ENCODE assay signal across 15 cellular contexts in the genomic region with DNA sequence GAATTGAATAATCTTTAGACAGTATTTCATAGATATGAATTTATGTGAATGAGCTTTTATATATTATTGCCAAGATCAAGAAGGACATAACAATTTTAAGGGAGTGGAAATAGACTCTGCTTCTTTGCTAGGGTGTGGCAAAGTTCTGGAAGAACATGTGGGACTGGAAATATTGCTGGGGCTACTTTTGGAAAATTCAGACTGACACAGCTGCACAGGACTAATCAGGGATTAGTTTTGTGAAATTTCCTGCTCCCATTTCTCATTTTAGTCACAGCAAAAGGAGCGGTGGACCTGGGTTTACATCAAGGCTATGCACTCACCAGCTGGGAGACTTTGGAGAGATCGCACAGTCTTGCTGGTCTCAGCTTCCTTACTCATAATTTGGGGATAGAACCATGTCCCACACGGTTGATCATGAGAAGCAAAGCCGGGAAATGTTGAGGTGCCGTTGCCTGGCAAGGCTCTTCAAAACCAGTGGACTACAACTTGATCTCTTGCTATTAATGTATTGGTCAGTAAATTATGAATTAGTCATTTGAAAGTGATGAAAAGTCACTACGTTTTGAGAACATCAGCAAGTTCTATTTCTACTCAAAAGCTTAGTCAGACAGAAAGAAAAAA. TPM values are rescaled to one million over a fixed set of nuclear protein-coding genes. Genes with fewer than 3 reads are reported as not detected.
DNase-seq lines count a peak whose midpoint lies in the region; ATAC-seq and TF ChIP-seq lines count a peak whose summit lies in the region.
"Had no signal": no experiment of that assay in that cellular context is flagged by ENCODE, and none has a peak within 500 bp of the region (broad histone marks: within the 10 kb centered on the region; RNA-seq: fewer than 3 reads in every experiment).

No MANE protein-coding gene starts in this region.

- no peak overlapping the region for H3K9ac ChIP-seq in HCT116 (ENCODE audit: low read length)
- H3K9ac ChIP-seq: KMS-11 had no signal

- WGBS in esophagus muscularis mucosa = 84% methylated on average over 6 of the region's 6 CpGs
- WGBS in sigmoid colon, 2 donors = 83 to 86% methylated on average over 6 of the region's 6 CpGs

- TF ChIP-seq RAD21 in HCT116 (IDR thresholded peaks at IDR 0.05; ENCODE audit: low read depth) = no peak

- TF ChIP-seq EP300 in esophagus muscularis mucosa (IDR thresholded peaks at IDR 0.05) = no peak
- TF ChIP-seq EP300 in sigmoid colon (IDR thresholded peaks at IDR 0.05) = no peak

- H3K4me3 ChIP-seq in ACC112 (ENCODE audit: low read depth, low read length) (peak overlapping the region; percentile 36; the same call in 1 of the 2 replicates), HCT116 (replicated peaks in 1 of 2; ENCODE audit: low read depth in 1 of 2, low read length in 2 of 2) (no peak overlapping the region), esophagus muscularis mucosa (no peak overlapping the region), sigmoid colon (no peak overlapping the region), Caco-2 (ENCODE audit: low read depth, low read length) (no peak overlapping the region)
- no peak overlapping the region for H3K4me3 ChIP-seq in effector memory CD4-positive, alpha-beta T cell (ENCODE audit: insufficient read depth, low read depth, low read length, poor library complexity, severe bottlenecking)
- H3K4me3 ChIP-seq: lung, Peyer's patch had no signal

- RAD21 ChIA-PET in HCT116 (lab: Charles Lee; ENCODE audit: low non-redundant PET in 1 of 2, low total read pairs in 2 of 2, uncharacterized antibody in 2 of 2, unreplicated experiment in 2 of 2) = no interaction called here

- H3K4me1 ChIP-seq in ACC112 (ENCODE audit: control insufficient read depth, insufficient read depth, low read length, unreplicated experiment) = peaks cover 38% of the 10 kb centered on the region
- peaks cover 15 to 26% of the 10 kb centered on the region in 2 experiments for H3K4me1 ChIP-seq in HCT116 (ENCODE audit: control insufficient read depth in 1 of 2, insufficient read depth in 2 of 2, low read length in 2 of 2)
- peaks cover 27 to 34% (median 31%) of the 10 kb centered on the region in 4 donors for H3K4me1 ChIP-seq in esophagus muscularis mucosa
- peaks cover 0 to 26% (median 22%) of the 10 kb centered on the region in 4 donors for H3K4me1 ChIP-seq in sigmoid colon
- peaks cover 20% of the 10 kb centered on the region for H3K4me1 ChIP-seq in Caco-2
- peaks cover 8% of the 10 kb centered on the region for H3K4me1 ChIP-seq in effector memory CD4-positive, alpha-beta T cell (ENCODE audit: control insufficient read depth, insufficient read depth, low read length, poor library complexity, severe bottlenecking)

- BruUV-seq in HCT116 (replicated peaks; lab: Mats Ljungman, UMichigan) (no TSS peak), Caco-2 (replicated peaks; lab: Mats Ljungman, UMichigan) (no TSS peak)

- peaks cover 19% of the 10 kb centered on the region for H3K4me1 Mint-ChIP-seq in Caco-2 (ENCODE audit: low read depth, unreplicated experiment)

- no peaks in the 10 kb centered on the region for H3K36me3 Mint-ChIP-seq in Caco-2 (ENCODE audit: insufficient read depth, unreplicated experiment)

- CTCF ChIA-PET in HCT116 (lab: Charles Lee) = no interaction called here
- CTCF ChIA-PET in Caco-2 (lab: Charles Lee) = no interaction called here

- H3K27ac Mint-ChIP-seq in Caco-2 (ENCODE audit: unreplicated experiment) = no peak overlapping the region

- H3K79me2 ChIP-seq in ACC112 (ENCODE audit: control insufficient read depth, insufficient read depth, low read length, unreplicated experiment) (no peaks in the 10 kb centered on the region), HCT116 (ENCODE audit: insufficient read depth, low read length) (no peaks in the 10 kb centered on the region)

- TF ChIP-seq CTCF in HCT116 (IDR thresholded peaks at IDR 0.05 in 2 of 3, conservative IDR thresholded peaks at IDR 0.05 in 1 of 3; ENCODE audit: borderline replicate concordance in 1 of 3, insufficient read depth in 1 of 3, low read depth in 2 of 3, low read length in 2 of 3) (no peak), esophagus muscularis mucosa (IDR thresholded peaks at IDR 0.05) (no peak), sigmoid colon (IDR thresholded peaks at IDR 0.05) (no peak), Caco-2 (IDR thresholded peaks at IDR 0.05; ENCODE audit: insufficient read depth in 1 of 2, low read depth in 1 of 2, low read length in 1 of 2, severe bottlenecking in 1 of 2, unreplicated experiment in 1 of 2) (no peak)

- no peaks in the 10 kb centered on the region for H3K9me2 ChIP-seq in HCT116 (ENCODE audit: insufficient read depth)

- no peak for TF ChIP-seq POLR2A in HCT116 (IDR thresholded peaks at IDR 0.05; ENCODE audit: borderline replicate concordance, extremely low read depth, insufficient read depth, insufficient read length)
- TF ChIP-seq POLR2A in esophagus muscularis mucosa (IDR thresholded peaks at IDR 0.05; ENCODE audit: low read depth) = no peak
- no peak for TF ChIP-seq POLR2A in sigmoid colon (IDR thresholded peaks at IDR 0.05)

- no peak overlapping the region for H3K4me2 ChIP-seq in HCT116 (ENCODE audit: low read length)
- H3K4me2 ChIP-seq: KMS-11 had no signal

- intact Hi-C loops in HCT116 (cut with micrococcal nuclease) (no loop called here), esophagus muscularis mucosa (cut with DNase I) (no loop called here), sigmoid colon (cut with DNase I) (no loop called here), Caco-2 (cut with micrococcal nuclease; ENCODE audit: unreplicated experiment) (no loop called here)

- peaks cover 5% of the 10 kb centered on the region for H3K9me3 Mint-ChIP-seq in Caco-2 (ENCODE audit: unreplicated experiment)

- POLR2A ChIA-PET in HCT116 (lab: Charles Lee) = no interaction called here
- POLR2A ChIA-PET in Caco-2 (lab: Charles Lee) = no interaction called here

- H2AFZ ChIP-seq in ACC112 (ENCODE audit: low read length, unreplicated experiment) (peak overlapping the region; percentile 6), HCT116 (ENCODE audit: low read depth, low read length, poor library complexity, severe bottlenecking) (peak overlapping the region; percentile 13)

- H3K27me3 ChIP-seq in ACC112 (ENCODE audit: insufficient read depth, low read length) = no peaks in the 10 kb centered on the region
- H3K27me3 ChIP-seq in HCT116 (ENCODE audit: insufficient read depth, low read length) = no peaks in the 10 kb centered on the region
- no peaks in the 10 kb centered on the region for H3K27me3 ChIP-seq in esophagus muscularis mucosa
- H3K27me3 ChIP-seq in sigmoid colon = no peaks in the 10 kb centered on the region
- no peaks in the 10 kb centered on the region for H3K27me3 ChIP-seq in Caco-2 (replicated peaks; ENCODE audit: control insufficient read depth, insufficient read depth, low read length)
- no peaks in the 10 kb centered on the region for H3K27me3 ChIP-seq in effector memory CD4-positive, alpha-beta T cell (replicated peaks; ENCODE audit: control insufficient read depth, insufficient read depth, low read length, poor library complexity, severe bottlenecking)
- H3K27me3 ChIP-seq: Peyer's patch had no signal

- no peaks in the 10 kb centered on the region for H4K20me1 ChIP-seq in HCT116 (ENCODE audit: insufficient read depth)

- H3K36me3 ChIP-seq in ACC112 (ENCODE audit: insufficient read depth, low read length) (peaks cover 17% of the 10 kb centered on the region; the same call in 1 of the 2 replicates), HCT116 (ENCODE audit: control insufficient read depth in 1 of 2, insufficient read depth in 2 of 2, low read length in 2 of 2) (no peaks in the 10 kb centered on the region), esophagus muscularis mucosa (no peaks in the 10 kb centered on the region), sigmoid colon (no peaks in the 10 kb centered on the region), Caco-2 (ENCODE audit: control insufficient read depth, insufficient read depth, low read length) (no peaks in the 10 kb centered on the region)
- H3K36me3 ChIP-seq in effector memory CD4-positive, alpha-beta T cell (ENCODE audit: control insufficient read depth, insufficient read depth, low read length) = no peaks in the 10 kb centered on the region
- H3K36me3 ChIP-seq: Peyer's patch had no signal

- no peaks in the 10 kb centered on the region for H3K27me3 Mint-ChIP-seq in Caco-2 (ENCODE audit: insufficient read depth, unreplicated experiment)

- H3K9me3 ChIP-seq in HCT116 (ENCODE audit: control insufficient read depth in 1 of 2, insufficient read depth in 1 of 2, low read depth in 1 of 2, low read length in 2 of 2) (no peaks in the 10 kb centered on the region), esophagus muscularis mucosa (no peaks in the 10 kb centered on the region), sigmoid colon (no peaks in the 10 kb centered on the region), Caco-2 (no peaks in the 10 kb centered on the region; the same call in 1 of the 2 replicates)
- no peaks in the 10 kb centered on the region for H3K9me3 ChIP-seq in effector memory CD4-positive, alpha-beta T cell (ENCODE audit: control insufficient read depth, low read length)
- H3K9me3 ChIP-seq: Peyer's patch had no signal

- H3K27ac ChIP-seq in ACC112 (ENCODE audit: low read depth, low read length) (peak overlapping the region; percentile 100), HCT116 (ENCODE audit: low read depth, low read length) (no peak overlapping the region), esophagus muscularis mucosa (replicated peaks in 1 of 4) (peak overlapping the region; percentile 20 to 85 (median 64)), sigmoid colon (peak overlapping the region; percentile 82 to 90 (median 84))
- H3K27ac ChIP-seq in effector memory CD4-positive, alpha-beta T cell (ENCODE audit: insufficient read depth, low read length, poor library complexity, severe bottlenecking) = no peak overlapping the region
- H3K27ac ChIP-seq: KMS-11 had no signal

- H3K4me3 Mint-ChIP-seq in Caco-2 (ENCODE audit: unreplicated experiment) = no peak overlapping the region

- no peak for ATAC-seq in HCT116

- DNase-seq in HCT116 (ENCODE audit: low read depth, low spot score) (no peak), esophagus muscularis mucosa (ENCODE audit: extremely low spot score) (peak; percentile 66), sigmoid colon (no peak), Caco-2 (no peak), HPDE6-E6E7 (ENCODE audit: extremely low spot score) (no peak), H4 (ENCODE audit: low spot score) (no peak)
- DNase-seq in effector memory CD4-positive, alpha-beta T cell = no peak
- DNase-seq: cortex of kidney, NCI-H1694 treated with DMSO at 0.1 percent for 48 hours, NCI-H526, Peyer's patch had no signal

TF ChIP-seq in HCT116, 20 proteins besides CTCF, POLR2A, EP300 and RAD21 (continues in another document):
- TF ChIP-seq ZNF274 (IDR thresholded peaks at IDR 0.05; ENCODE audit: low read depth, low read length) (no peak), POLR2AphosphoS5 (IDR thresholded peaks at IDR 0.05; ENCODE audit: low read depth, low read length) (no peak), FOSL1 (IDR thresholded peaks at IDR 0.05; ENCODE audit: low read depth) (no peak), CBX3 (IDR thresholded peaks at IDR 0.05; ENCODE audit: low read depth) (no peak)

RNA-seq across cellular contexts. Expression of gene IL1RL2, which starts 42.4 kb away (rescaled TPM):
- total RNA-seq in HCT116 (2021; ENCODE audit: unreplicated experiment) = not detected
- polyA plus RNA-seq in HCT116 (2012) = not detected in 2 replicates
- under 1 TPM in 3 of 4 donors, not detected in 1; 0.19 to 0.92 (median 0.66) TPM for total RNA-seq in esophagus muscularis mucosa
- total RNA-seq in sigmoid colon = under 1 TPM in 1 of 4 donors, not detected in 3; 0.27 TPM
- polyA plus RNA-seq in sigmoid colon = under 1 TPM in 2 of 3 donors, not detected in 1; 0.60 to 0.90 TPM
- total RNA-seq in Caco-2 (2022) = not detected in 2 replicates
- not detected in 2 replicates for total RNA-seq in H4 (2014; rRNA removed; shearing (Covaris generic))
- total RNA-seq: T-helper 1 cell treated with Interleukin-12 subunit alpha and Interleukin-12 subunit beta and Interleukin-4 antibody, amounts not matched to agents 30 ng/mL and 1 ng/mL, for 36 hours had no signal

Comparison
In these comparisons a context has a peak if more than half of its experiments do, and no peak if none do; other contexts are left out.
1. H3K27ac ChIP-seq: peak in ACC112 (single experiment), esophagus muscularis mucosa (4 of 4) and sigmoid colon (4 of 4); none in HCT116 (single experiment) and effector memory CD4-positive, alpha-beta T cell (single experiment).